ENCODE assay signal across 35 cellular contexts in genomic region chr11:71556018-71556417, GRCh38. TPM values are rescaled to one million over a fixed set of nuclear protein-coding genes. Genes with fewer than 3 reads are reported as not detected.
"Had no signal": no experiment of that assay in that cellular context is flagged by ENCODE, and none has a peak within 500 bp of the region (broad histone marks: within the 10 kb centered on the region; RNA-seq: fewer than 3 reads in every experiment).

No MANE protein-coding gene starts in this region.

- DNase-seq: activated CD4-positive, alpha-beta memory T cell treated with anti-CD3 and anti-CD28 coated beads, Interleukin-2, amount 10 ng/mL, durations not matched to agents 7 days and 5 days; activated CD4-positive, alpha-beta T cell treated with anti-CD3 and anti-CD28 coated beads for 1 hour; activated CD4-positive, alpha-beta T cell treated with anti-CD3 and anti-CD28 coated beads for 36 hours; activated CD4-positive, alpha-beta T cell treated with anti-CD3 and anti-CD28 coated beads for 48 hours; activated CD4-positive, alpha-beta T cell treated with anti-CD3 and anti-CD28 coated beads, Interleukin-2, amount 10 ng/mL, durations not matched to agents 7 days and 5 days; activated CD4-positive, alpha-beta T cell treated with anti-CD3 and anti-CD28 coated beads, Interleukin-2, amount 50 U/mL, for 48 hours; activated CD4-positive, CD25-positive, alpha-beta regulatory T cell; activated CD8-positive, alpha-beta memory T cell treated with anti-CD3 and anti-CD28 coated beads for 24 hours; activated CD8-positive, alpha-beta memory T cell treated with anti-CD3 and anti-CD28 coated beads, Interleukin-2, amount 10 ng/mL, durations not matched to agents 7 days and 5 days; activated CD8-positive, alpha-beta memory T cell treated with anti-CD3 and anti-CD28 coated beads, Interleukin-2, amount 50 U/mL, for 48 hours; activated CD8-positive, alpha-beta T cell treated with anti-CD3 and anti-CD28 coated beads, Interleukin-2, amount 10 ng/mL, durations not matched to agents 7 days and 5 days; activated effector memory CD4-positive, alpha-beta T cell treated with Interleukin-2 at 50 U/mL for 16 hours; activated gamma-delta T cell; activated naive CD4-positive, alpha-beta T cell treated with anti-CD3 and anti-CD28 coated beads, Interleukin-2, amount 10 ng/mL, durations not matched to agents 7 days and 5 days; activated naive CD4-positive, alpha-beta T cell treated with Interleukin-2 at 50 U/mL for 16 hours; activated naive CD8-positive, alpha-beta T cell treated with anti-CD3 and anti-CD28 coated beads, Interleukin-2, amount 10 ng/mL, durations not matched to agents 7 days and 5 days; activated naive CD8-positive, alpha-beta T cell treated with anti-CD3 and anti-CD28 coated beads, Interleukin-2, amount 50 U/mL, for 24 hours; activated T-cell treated with anti-CD3 and anti-CD28 coated beads, Interleukin-2, amount 50 U/mL, for 24 hours; activated T-cell treated with anti-CD3 and anti-CD28 coated beads, Interleukin-2, amount 50 U/mL, for 48 hours; amygdala; anterior cingulate cortex; caudate nucleus; cerebellar nuclear complex; T-helper 1 cell; T-helper 2 cell; T-helper 9 cell; WERI-Rb-1 had no signal

- H3K9me3 ChIP-seq: ascending aorta had no signal

- H3K27ac ChIP-seq: ascending aorta, cardiac muscle cell, WERI-Rb-1 had no signal

- FAIRE-seq: bronchial epithelial cell, TTC549 had no signal

- H3K27me3 ChIP-seq: ascending aorta, cardiac muscle cell had no signal

- ATAC-seq: activated CD4-positive, alpha-beta T cell treated with anti-CD3 and anti-CD28 coated beads for 36 hours; activated CD4-positive, CD25-positive, alpha-beta regulatory T cell treated with anti-CD3 and anti-CD28 coated beads, Interleukin-2, amount 50 U/mL, for 24 hours; activated CD8-positive, alpha-beta memory T cell treated with anti-CD3 and anti-CD28 coated beads, Interleukin-2, amount 10 ng/mL, durations not matched to agents 7 days and 5 days; activated CD8-positive, alpha-beta T cell treated with anti-CD3 and anti-CD28 coated beads, Interleukin-2, amount 10 ng/mL, durations not matched to agents 7 days and 5 days; activated naive CD8-positive, alpha-beta T cell treated with anti-CD3 and anti-CD28 coated beads, Interleukin-2, amount 50 U/mL, for 24 hours; WTC11 had no signal

- H3K4me3 ChIP-seq: ascending aorta, cardiac muscle cell had no signal

- H3K36me3 ChIP-seq: ascending aorta, cardiac muscle cell, WERI-Rb-1 had no signal

- H3K4me1 ChIP-seq: ascending aorta had no signal

RNA-seq across cellular contexts. Expression of gene KRTAP5-9, which starts 7.8 kb away (rescaled TPM):
- total RNA-seq: activated CD4-positive, alpha-beta memory T cell treated with anti-CD3 and anti-CD28 coated beads, Interleukin-2, amount 10 ng/mL, durations not matched to agents 7 days and 5 days; activated CD8-positive, alpha-beta memory T cell treated with anti-CD3 and anti-CD28 coated beads, Interleukin-2, amount 10 ng/mL, durations not matched to agents 7 days and 5 days; activated CD8-positive, alpha-beta T cell treated with anti-CD3 and anti-CD28 coated beads, Interleukin-2, amount 10 ng/mL, durations not matched to agents 7 days and 5 days; activated naive CD8-positive, alpha-beta T cell treated with anti-CD3 and anti-CD28 coated beads, Interleukin-2, amount 10 ng/mL, durations not matched to agents 7 days and 5 days; activated T-helper 2 cell treated with anti-CD3 and anti-CD28 coated beads, Interferon-gamma antibody, Interleukin-2, Interleukin-4, amounts not matched to agents 10 μg/mL and 5 μg/mL and 100 μg/mL, durations not matched to agents 14 hours and 24 hours and 36 hours; ascending aorta; bronchial epithelial cell; WTC11 had no signal
- polyA plus RNA-seq: adipose tissue, cardiac muscle cell had no signal

RNA-seq across cellular contexts. Expression of gene KRTAP5-10, which starts 9.3 kb away (rescaled TPM):
- total RNA-seq: activated CD4-positive, alpha-beta T cell treated with anti-CD3 and anti-CD28 coated beads for 36 hours; activated CD4-positive, alpha-beta T cell treated with anti-CD3 and anti-CD28 coated beads, Interleukin-2, amount 10 ng/mL, durations not matched to agents 7 days and 5 days; activated CD8-positive, alpha-beta memory T cell treated with anti-CD3 and anti-CD28 coated beads, Interleukin-2, amount 10 ng/mL, durations not matched to agents 7 days and 5 days; activated CD8-positive, alpha-beta T cell treated with anti-CD3 and anti-CD28 coated beads, Interleukin-2, amount 10 ng/mL, durations not matched to agents 7 days and 5 days; activated naive CD8-positive, alpha-beta T cell treated with anti-CD3 and anti-CD28 coated beads, Interleukin-2, amount 10 ng/mL, durations not matched to agents 7 days and 5 days; activated T-helper 2 cell treated with anti-CD3 and anti-CD28 coated beads, Interferon-gamma antibody, Interleukin-2, Interleukin-4, amounts not matched to agents 10 μg/mL and 5 μg/mL and 100 μg/mL, durations not matched to agents 14 hours and 24 hours and 36 hours; ascending aorta; bronchial epithelial cell; cardiac muscle cell; WTC11 had no signal
- polyA plus RNA-seq: adipose tissue had no signal

RNA-seq across cellular contexts. Expression of gene KRTAP5-8, which starts 18.2 kb away (rescaled TPM):
- total RNA-seq: activated CD4-positive, alpha-beta memory T cell treated with anti-CD3 and anti-CD28 coated beads, Interleukin-2, amount 10 ng/mL, durations not matched to agents 7 days and 5 days; activated CD4-positive, alpha-beta T cell treated with anti-CD3 and anti-CD28 coated beads for 36 hours; activated CD8-positive, alpha-beta memory T cell treated with anti-CD3 and anti-CD28 coated beads, Interleukin-2, amount 10 ng/mL, durations not matched to agents 7 days and 5 days; activated naive CD8-positive, alpha-beta T cell treated with anti-CD3 and anti-CD28 coated beads, Interleukin-2, amount 10 ng/mL, durations not matched to agents 7 days and 5 days; activated T-helper 2 cell treated with anti-CD3 and anti-CD28 coated beads, Interferon-gamma antibody, Interleukin-2, Interleukin-4, amounts not matched to agents 10 μg/mL and 5 μg/mL and 100 μg/mL, durations not matched to agents 14 hours and 24 hours and 36 hours; ascending aorta; bronchial epithelial cell; cardiac muscle cell; WTC11 had no signal
- polyA plus RNA-seq: adipose tissue, cardiac muscle cell had no signal

RNA-seq across cellular contexts. Expression of gene KRTAP5-11, which starts 26.7 kb away (rescaled TPM):
- total RNA-seq: activated CD4-positive, alpha-beta memory T cell treated with anti-CD3 and anti-CD28 coated beads, Interleukin-2, amount 10 ng/mL, durations not matched to agents 7 days and 5 days; activated CD4-positive, alpha-beta T cell treated with anti-CD3 and anti-CD28 coated beads for 36 hours; activated CD4-positive, alpha-beta T cell treated with anti-CD3 and anti-CD28 coated beads, Interleukin-2, amount 10 ng/mL, durations not matched to agents 7 days and 5 days; activated CD8-positive, alpha-beta memory T cell treated with anti-CD3 and anti-CD28 coated beads, Interleukin-2, amount 10 ng/mL, durations not matched to agents 7 days and 5 days; activated CD8-positive, alpha-beta T cell treated with anti-CD3 and anti-CD28 coated beads, Interleukin-2, amount 10 ng/mL, durations not matched to agents 7 days and 5 days; activated naive CD8-positive, alpha-beta T cell treated with anti-CD3 and anti-CD28 coated beads, Interleukin-2, amount 10 ng/mL, durations not matched to agents 7 days and 5 days; activated T-helper 2 cell treated with anti-CD3 and anti-CD28 coated beads, Interferon-gamma antibody, Interleukin-2, Interleukin-4, amounts not matched to agents 10 μg/mL and 5 μg/mL and 100 μg/mL, durations not matched to agents 14 hours and 24 hours and 36 hours; ascending aorta; bronchial epithelial cell; cardiac muscle cell; WTC11 had no signal
- polyA plus RNA-seq: adipose tissue, cardiac muscle cell had no signal

RNA-seq across cellular contexts. Expression of gene KRTAP5-7, which starts 29.0 kb away (rescaled TPM):
- total RNA-seq: activated CD4-positive, alpha-beta memory T cell treated with anti-CD3 and anti-CD28 coated beads, Interleukin-2, amount 10 ng/mL, durations not matched to agents 7 days and 5 days; activated CD8-positive, alpha-beta memory T cell treated with anti-CD3 and anti-CD28 coated beads, Interleukin-2, amount 10 ng/mL, durations not matched to agents 7 days and 5 days; activated CD8-positive, alpha-beta T cell treated with anti-CD3 and anti-CD28 coated beads, Interleukin-2, amount 10 ng/mL, durations not matched to agents 7 days and 5 days; activated naive CD8-positive, alpha-beta T cell treated with anti-CD3 and anti-CD28 coated beads, Interleukin-2, amount 10 ng/mL, durations not matched to agents 7 days and 5 days; ascending aorta; bronchial epithelial cell; cardiac muscle cell had no signal
- polyA plus RNA-seq: cardiac muscle cell had no signal
